Comparison of ENCODE assay signal across 9 cellular contexts in the genomic region with DNA sequence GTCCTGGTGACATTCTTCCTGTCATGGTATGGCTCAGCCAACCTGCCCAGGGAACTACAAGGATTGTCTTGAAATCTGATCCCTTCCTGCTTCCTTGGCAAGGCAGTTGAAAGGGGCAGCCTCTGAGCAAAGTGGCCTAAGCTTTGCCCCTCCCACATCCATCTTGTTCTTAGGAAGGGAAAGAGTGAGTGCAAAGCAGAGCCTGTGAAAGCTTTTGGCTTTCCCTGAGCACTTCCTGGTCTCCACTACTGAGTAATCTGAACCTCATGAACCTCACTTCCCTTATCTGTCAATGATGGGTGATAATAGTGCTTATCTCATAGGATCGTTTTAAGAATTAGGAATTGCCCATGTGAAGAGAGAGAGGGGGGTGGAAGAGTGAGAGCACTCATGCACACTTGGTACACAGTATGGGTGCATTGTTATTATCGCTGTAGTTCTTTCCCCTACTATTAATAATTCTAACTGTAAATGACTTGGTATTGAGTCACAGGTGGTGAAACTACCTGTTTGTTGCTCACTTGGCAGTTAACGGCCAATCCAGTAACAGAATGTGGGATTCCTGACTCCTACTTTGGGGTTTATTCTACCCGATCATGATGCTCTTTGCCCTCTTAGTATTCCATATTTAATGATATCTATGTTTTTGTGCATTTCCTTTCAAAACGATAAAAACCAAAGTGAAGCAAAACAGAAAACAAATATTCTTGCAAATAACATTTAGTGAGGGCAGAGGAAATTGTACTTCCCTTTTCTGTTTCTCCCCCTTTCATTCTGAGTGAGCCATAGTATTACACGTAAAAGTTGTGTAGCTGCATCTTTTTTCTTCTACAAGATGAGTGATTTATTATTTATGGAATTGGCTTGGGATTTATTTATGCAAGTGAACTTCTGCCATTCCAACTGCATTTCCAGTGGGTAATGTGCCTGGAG.
A peak's percentile ranks its signal among the peaks of the same experiment; 100 is the strongest.
DNase-seq lines count a peak whose midpoint lies in the region; ATAC-seq and TF ChIP-seq lines count a peak whose summit lies in the region.
"Had no signal": no experiment of that assay in that cellular context is flagged by ENCODE, and none has a peak within 500 bp of the region (broad histone marks: within the 10 kb centered on the region; RNA-seq: fewer than 3 reads in every experiment).

No MANE protein-coding gene starts in this region.

- CTCF ChIA-PET in CD8-positive, alpha-beta T cell (lab: Charles Lee) = no interaction called here

- no peak overlapping the region for H3K9ac ChIP-seq in endodermal cell (ENCODE audit: extremely low read depth, low read length, poor library complexity, severe bottlenecking)
- H3K9ac ChIP-seq: KMS-11 had no signal

- no peak overlapping the region for H3K4me3 Mint-ChIP-seq in endodermal cell
- no peak overlapping the region for H3K4me3 Mint-ChIP-seq in CD8-positive, alpha-beta T cell

- DNase-seq in LHCN-M2 (ENCODE audit: low read depth) = peak; percentile 8
- DNase-seq in endodermal cell = peak; percentile 71
- no peak for DNase-seq in right lobe of liver
- DNase-seq in COR-L47 (lab: John Stamatoyannopoulos, UW) = no peak
- no peak for DNase-seq in CD8-positive, alpha-beta T cell
- DNase-seq in dedifferentiated amniotic fluid mesenchymal stem cell (ENCODE audit: extremely low spot score) = no peak

- H3K27ac ChIP-seq in endodermal cell (ENCODE audit: low read depth, low read length) = no peak overlapping the region
- H3K27ac ChIP-seq in right lobe of liver = no peak overlapping the region
- H3K27ac ChIP-seq in CD8-positive, alpha-beta T cell (ENCODE audit: low read depth, low read length) = no peak overlapping the region
- H3K27ac ChIP-seq: KMS-11 had no signal

- H3K27me3 ChIP-seq in endodermal cell (ENCODE audit: control insufficient read depth, insufficient read depth, low read length, poor library complexity, severe bottlenecking) (no peaks in the 10 kb centered on the region), right lobe of liver (no peaks in the 10 kb centered on the region)
- H3K27me3 ChIP-seq in CD8-positive, alpha-beta T cell (ENCODE audit: insufficient read depth, low read length) = no peaks in the 10 kb centered on the region

- TF ChIP-seq POLR2A in right lobe of liver (IDR thresholded peaks at IDR 0.05) = no peak

- no peak overlapping the region for H3K27ac Mint-ChIP-seq in endodermal cell
- H3K27ac Mint-ChIP-seq in CD8-positive, alpha-beta T cell = no peak overlapping the region

- peak; percentile 70 for ATAC-seq in GM18508 (IDR thresholded peaks at IDR 0.05; ENCODE audit: insufficient read depth, unreplicated experiment)
- peak; percentile 79 for ATAC-seq in GM21723 (IDR thresholded peaks at IDR 0.05; ENCODE audit: unreplicated experiment)
- no peak for ATAC-seq in right lobe of liver
- ATAC-seq in CD8-positive, alpha-beta T cell = no peak

- H3K27me3 Mint-ChIP-seq in endodermal cell (ENCODE audit: insufficient read depth) = no peaks in the 10 kb centered on the region
- no peaks in the 10 kb centered on the region for H3K27me3 Mint-ChIP-seq in CD8-positive, alpha-beta T cell (ENCODE audit: low read depth)

- intact Hi-C loops in right lobe of liver (cut with DNase I) = no loop called here
- intact Hi-C loops in CD8-positive, alpha-beta T cell (cut with DNase I, micrococcal nuclease) = no loop called here

- peaks cover 28% of the 10 kb centered on the region for H3K9me3 Mint-ChIP-seq in endodermal cell
- H3K9me3 Mint-ChIP-seq in CD8-positive, alpha-beta T cell = peaks cover 4% of the 10 kb centered on the region

- TF ChIP-seq CTCF in endodermal cell (conservative IDR thresholded peaks at IDR 0.05) (no peak), right lobe of liver (IDR thresholded peaks at IDR 0.05) (no peak)
- no peak for TF ChIP-seq CTCF in CD8-positive, alpha-beta T cell (IDR thresholded peaks at IDR 0.05)

- H3K9me3 ChIP-seq in endodermal cell (ENCODE audit: control insufficient read depth, low read length) = no peaks in the 10 kb centered on the region
- H3K9me3 ChIP-seq in right lobe of liver = no peaks in the 10 kb centered on the region
- H3K9me3 ChIP-seq in CD8-positive, alpha-beta T cell (ENCODE audit: low read length) = no peaks in the 10 kb centered on the region

- H3K36me3 ChIP-seq in endodermal cell (ENCODE audit: control insufficient read depth, insufficient read depth, low read length) (no peaks in the 10 kb centered on the region), right lobe of liver (no peaks in the 10 kb centered on the region)
- no peaks in the 10 kb centered on the region for H3K36me3 ChIP-seq in CD8-positive, alpha-beta T cell (ENCODE audit: insufficient read depth, low read length)

- peaks cover 7% of the 10 kb centered on the region for H3K4me1 Mint-ChIP-seq in endodermal cell
- H3K4me1 Mint-ChIP-seq in CD8-positive, alpha-beta T cell (ENCODE audit: low read depth) = no peaks in the 10 kb centered on the region

- H3K4me3 ChIP-seq in endodermal cell (ENCODE audit: low read length) (no peak overlapping the region), right lobe of liver (no peak overlapping the region)
- no peak overlapping the region for H3K4me3 ChIP-seq in CD8-positive, alpha-beta T cell (ENCODE audit: low read depth, low read length)

- 51% methylated on average over 2 of the region's 6 CpGs; no CpG with 5 or more reads in 1 of the 2 experiments for WGBS in endodermal cell (ENCODE audit: insufficient coverage in 1 of 2, insufficient read length in 1 of 2), 2 experiments
- 29% methylated on average over 6 of the region's 6 CpGs for WGBS in right lobe of liver (ENCODE audit: insufficient coverage, low coverage, low lambda C conversion rate, missing lambda C conversion rate)

- POLR2A ChIA-PET in CD8-positive, alpha-beta T cell (lab: Charles Lee) = no interaction called here

- no peaks in the 10 kb centered on the region for H3K36me3 Mint-ChIP-seq in endodermal cell (ENCODE audit: low read depth)
- no peaks in the 10 kb centered on the region for H3K36me3 Mint-ChIP-seq in CD8-positive, alpha-beta T cell

- no peaks in the 10 kb centered on the region for H3K4me1 ChIP-seq in endodermal cell (ENCODE audit: control insufficient read depth, insufficient read depth, low read length)
- H3K4me1 ChIP-seq in right lobe of liver = no peaks in the 10 kb centered on the region
- H3K4me1 ChIP-seq in CD8-positive, alpha-beta T cell (ENCODE audit: insufficient read depth, low read length) = no peaks in the 10 kb centered on the region

Comparison
In these comparisons a context has a peak if more than half of its experiments do, and no peak if none do; other contexts are left out.
1. ATAC-seq: peak in GM18508 (single experiment) and GM21723 (single experiment); none in right lobe of liver (0 of 4) and CD8-positive, alpha-beta T cell (single experiment).
2. DNase-seq: peak in LHCN-M2 (single experiment) and endodermal cell (single experiment); none in right lobe of liver (0 of 3), COR-L47 (single experiment), CD8-positive, alpha-beta T cell (0 of 7) and dedifferentiated amniotic fluid mesenchymal stem cell (single experiment).